Comparison of ENCODE assay signal across 25 cellular contexts in the genomic region with DNA sequence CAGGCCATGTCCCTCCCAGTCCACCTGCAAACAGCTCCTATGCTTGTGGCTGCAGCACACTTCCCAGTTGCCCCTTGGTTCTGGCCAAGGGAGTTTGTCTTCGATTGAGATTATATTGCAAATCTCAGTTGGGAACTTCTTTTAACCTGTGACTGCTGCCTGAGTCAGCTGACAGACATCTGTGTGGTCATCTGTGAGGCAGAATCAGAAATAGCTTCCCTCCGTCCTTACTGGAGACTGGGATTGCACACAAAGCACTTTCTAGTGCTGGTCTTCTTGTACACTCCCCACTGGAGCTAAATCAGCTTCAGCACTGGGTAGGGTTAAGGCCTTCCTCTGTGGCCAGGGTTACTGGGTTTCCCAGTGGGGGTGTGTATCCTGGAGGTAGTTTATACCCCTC.
"Had no signal": no experiment of that assay in that cellular context is flagged by ENCODE, and none has a peak within 500 bp of the region (broad histone marks: within the 10 kb centered on the region; RNA-seq: fewer than 3 reads in every experiment).

No MANE protein-coding gene starts in this region.

- H3K9me3 ChIP-seq: neutrophil, ovary, prostate gland, right atrium auricular region, upper lobe of left lung had no signal

- H3K27ac ChIP-seq: coronary artery, epithelial cell of prostate, hepatocyte, neutrophil, ovary, prostate gland, right atrium auricular region, upper lobe of left lung had no signal

- H3K36me3 Mint-ChIP-seq: activated naive CD8-positive, alpha-beta T cell treated with anti-CD3 and anti-CD28 coated beads for 36 hours; T-cell had no signal

- H3K4me3 Mint-ChIP-seq: activated naive CD8-positive, alpha-beta T cell treated with anti-CD3 and anti-CD28 coated beads for 36 hours; activated T-cell treated with anti-CD3 and anti-CD28 coated beads, Interleukin-2, amount 50 U/mL, for 4 hours; endodermal cell; nephron; T-cell; T-helper 2 cell treated with Interferon-gamma antibody and Interleukin-4, amounts not matched to agents 5 μg/mL and 100 μg/mL, for 36 hours had no signal

- ATAC-seq: activated T-cell treated with anti-CD3 and anti-CD28 coated beads, Interleukin-2, amount 50 U/mL, for 4 hours; T-cell had no signal

- H3K36me3 ChIP-seq: neutrophil, ovary, prostate gland, right atrium auricular region, upper lobe of left lung had no signal

- H3K4me1 ChIP-seq: prostate gland, right atrium auricular region, upper lobe of left lung had no signal

- H3K4me3 ChIP-seq: coronary artery, hepatocyte, ovary, prostate gland, right atrium auricular region, upper lobe of left lung had no signal

- H3K27me3 ChIP-seq: hepatocyte, neutrophil, ovary, right atrium auricular region, upper lobe of left lung had no signal

- H3K27ac Mint-ChIP-seq: activated naive CD8-positive, alpha-beta T cell treated with anti-CD3 and anti-CD28 coated beads for 36 hours; endodermal cell; nephron; T-cell; T-helper 2 cell treated with Interferon-gamma antibody and Interleukin-4, amounts not matched to agents 5 μg/mL and 100 μg/mL, for 36 hours had no signal

- H3K9me3 Mint-ChIP-seq: activated naive CD8-positive, alpha-beta T cell treated with anti-CD3 and anti-CD28 coated beads for 36 hours; activated T-cell treated with anti-CD3 and anti-CD28 coated beads, Interleukin-2, amount 50 U/mL, for 4 hours; nephron; T-cell; T-helper 2 cell treated with Interferon-gamma antibody and Interleukin-4, amounts not matched to agents 5 μg/mL and 100 μg/mL, for 36 hours had no signal

- H3K4me1 Mint-ChIP-seq: activated naive CD8-positive, alpha-beta T cell treated with anti-CD3 and anti-CD28 coated beads for 36 hours; nephron; T-cell had no signal

- DNase-seq: activated CD4-positive, alpha-beta T cell treated with anti-CD3 and anti-CD28 coated beads for 4 hours; activated CD4-positive, alpha-beta T cell treated with anti-CD3 and anti-CD28 coated beads, Interleukin-2, amount 50 U/mL, for 48 hours; activated CD4-positive, CD25-positive, alpha-beta regulatory T cell; activated CD8-positive, alpha-beta memory T cell treated with anti-CD3 and anti-CD28 coated beads, Interleukin-2, amount 50 U/mL, for 48 hours; activated naive CD4-positive, alpha-beta T cell treated with Interleukin-2 at 50 U/mL for 16 hours; activated naive CD8-positive, alpha-beta T cell treated with anti-CD3 and anti-CD28 coated beads for 36 hours; activated T-cell treated with anti-CD3 and anti-CD28 coated beads, Interleukin-2, amount 50 U/mL, for 4 hours; cerebellar nuclear complex; foreskin fibroblast; glutamatergic neuron; midbrain; ovary; stimulated activated CD4-positive, alpha-beta T cell treated with anti-CD3 and anti-CD28 coated beads, Interleukin-4, amount 100 ng/mL, for 24 hours; stimulated activated naive CD4-positive, alpha-beta T cell treated with Interleukin-2 at 50 U/mL for 16 hours; T-cell; upper lobe of left lung had no signal
